In the genomic region with DNA sequence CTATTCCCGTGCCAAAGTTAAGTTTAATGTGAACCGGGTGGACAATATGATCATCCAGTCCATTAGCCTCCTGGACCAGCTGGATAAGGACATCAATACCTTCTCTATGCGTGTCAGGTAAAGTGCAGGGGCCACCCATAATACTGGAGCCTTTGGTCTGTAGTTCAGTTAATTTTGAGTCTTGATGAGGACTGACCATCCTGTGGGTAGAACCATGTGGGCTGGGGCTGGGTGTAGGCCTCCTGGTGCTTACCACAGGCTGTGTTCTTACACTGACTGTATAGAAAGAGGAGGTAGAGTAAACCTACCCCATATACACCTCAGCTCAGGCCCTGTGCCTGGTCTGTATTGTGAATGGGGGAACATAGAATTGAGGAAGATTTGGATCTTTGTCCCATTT, we compare ENCODE assay signal across 11 cellular contexts. TPM values are rescaled to one million over a fixed set of nuclear protein-coding genes. Genes with fewer than 3 reads are reported as not detected.
DNase-seq lines count a peak whose midpoint lies in the region; ATAC-seq and TF ChIP-seq lines count a peak whose summit lies in the region.
"Had no signal": no experiment of that assay in that cellular context is flagged by ENCODE, and none has a peak within 500 bp of the region (broad histone marks: within the 10 kb centered on the region; RNA-seq: fewer than 3 reads in every experiment).

No MANE protein-coding gene starts in this region.

- TF ChIP-seq CTCF in fibroblast of pulmonary artery (IDR thresholded peaks at IDR 0.05; ENCODE audit: low read length, missing control alignments) (no peak), type B pancreatic cell (conservative IDR thresholded peaks at IDR 0.05) (no peak)

- H3K4me1 Mint-ChIP-seq in stimulated activated naive CD8-positive, alpha-beta T cell treated with anti-CD3 and anti-CD28 coated beads, Interleukin-15, Interleukin-2, amounts not matched to agents 100 ng/mL and 50 ng/mL, for 24 hours (ENCODE audit: low read depth) = peaks cover 51% of the 10 kb centered on the region
- peaks cover 35 to 44% (median 43%) of the 10 kb centered on the region in 3 donors for H3K4me1 Mint-ChIP-seq in T-cell
- peaks cover 14% of the 10 kb centered on the region for H3K4me1 Mint-ChIP-seq in type B pancreatic cell (ENCODE audit: unreplicated experiment)

- peak overlapping the region; percentile 91 for H3K4me3 Mint-ChIP-seq in stimulated activated naive CD8-positive, alpha-beta T cell treated with anti-CD3 and anti-CD28 coated beads, Interleukin-15, Interleukin-2, amounts not matched to agents 100 ng/mL and 50 ng/mL, for 24 hours
- H3K4me3 Mint-ChIP-seq in T-cell = peak overlapping the region; percentile 84 to 90 (median 86)
- H3K4me3 Mint-ChIP-seq in type B pancreatic cell = peak overlapping the region; percentile 93

- POLR2A ChIA-PET in T-cell (lab: Charles Lee) = no interaction called here

- peak overlapping the region; percentile 92 for H3K27ac Mint-ChIP-seq in stimulated activated naive CD8-positive, alpha-beta T cell treated with anti-CD3 and anti-CD28 coated beads, Interleukin-15, Interleukin-2, amounts not matched to agents 100 ng/mL and 50 ng/mL, for 24 hours
- H3K27ac Mint-ChIP-seq in T-cell (peak overlapping the region; percentile 80 to 84), type B pancreatic cell (peak overlapping the region; percentile 64)

- peak overlapping the region; percentile 97 for H3K4me3 ChIP-seq in fibroblast of pulmonary artery (replicated peaks; ENCODE audit: low read depth, low read length)
- H3K4me3 ChIP-seq: adrenal gland had no signal

- H3K27me3 Mint-ChIP-seq in stimulated activated naive CD8-positive, alpha-beta T cell treated with anti-CD3 and anti-CD28 coated beads, Interleukin-15, Interleukin-2, amounts not matched to agents 100 ng/mL and 50 ng/mL, for 24 hours = no peaks in the 10 kb centered on the region
- H3K27me3 Mint-ChIP-seq in T-cell = no peaks in the 10 kb centered on the region
- no peaks in the 10 kb centered on the region for H3K27me3 Mint-ChIP-seq in type B pancreatic cell

- DNase-seq in stimulated activated naive CD8-positive, alpha-beta T cell treated with anti-CD3 and anti-CD28 coated beads, Interleukin-15, Interleukin-2, amounts not matched to agents 100 U/mL and 50 U/mL, for 24 hours = no peak
- no peak for DNase-seq in T-cell
- no peak for DNase-seq in fibroblast of pulmonary artery (ENCODE audit: low read depth)
- DNase-seq in type B pancreatic cell (ENCODE audit: extremely low spot score, unreplicated experiment) = no peak
- no peak for DNase-seq in NCI-H2171 treated with DMSO at 0.1 percent for 48 hours (lab: John Stamatoyannopoulos, UW)
- no peak for DNase-seq in kidney tubule cell (ENCODE audit: low spot score)
- no peak for DNase-seq in NCI-H226
- DNase-seq: NCI-H446, right cardiac atrium had no signal

- ATAC-seq in stimulated activated naive CD8-positive, alpha-beta T cell treated with anti-CD3 and anti-CD28 coated beads, Interleukin-15, Interleukin-2, amounts not matched to agents 100 U/mL and 50 U/mL, for 24 hours = no peak
- no peak for ATAC-seq in T-cell (replicated peaks in 1 of 4)
- ATAC-seq: right cardiac atrium had no signal

- peaks cover 66% of the 10 kb centered on the region for H3K36me3 Mint-ChIP-seq in stimulated activated naive CD8-positive, alpha-beta T cell treated with anti-CD3 and anti-CD28 coated beads, Interleukin-15, Interleukin-2, amounts not matched to agents 100 ng/mL and 50 ng/mL, for 24 hours (ENCODE audit: low read depth)
- H3K36me3 Mint-ChIP-seq in T-cell = peaks cover 54% of the 10 kb centered on the region
- peaks cover 38% of the 10 kb centered on the region for H3K36me3 Mint-ChIP-seq in type B pancreatic cell

- no peaks in the 10 kb centered on the region for H3K9me3 Mint-ChIP-seq in stimulated activated naive CD8-positive, alpha-beta T cell treated with anti-CD3 and anti-CD28 coated beads, Interleukin-15, Interleukin-2, amounts not matched to agents 100 ng/mL and 50 ng/mL, for 24 hours
- H3K9me3 Mint-ChIP-seq in T-cell (no peaks in the 10 kb centered on the region), type B pancreatic cell (no peaks in the 10 kb centered on the region)

- CTCF ChIA-PET in T-cell (lab: Charles Lee) = no interaction called here

RNA-seq across cellular contexts. Expression of a gene that starts 2.4 kb away (rescaled TPM):
- total RNA-seq in T-cell (100 to 1,000 TPM; 243 to 279 (median 270) TPM), type B pancreatic cell (ENCODE audit: low replicate concordance) (203 and 364 TPM in 2 replicates)

RNA-seq across cellular contexts. Expression of a gene that starts 9.2 kb away (rescaled TPM):
- total RNA-seq in T-cell = 100 to 1,000 TPM; 101 to 147 (median 117) TPM
- 85.6 and 101 TPM in 2 replicates for total RNA-seq in type B pancreatic cell (ENCODE audit: low replicate concordance)

RNA-seq across cellular contexts. Expression of a gene that starts 37.7 kb away (rescaled TPM):
- total RNA-seq in T-cell = 10 to 100 TPM in 1 of 5 donors, 1 to 10 TPM in 4; 4.2 to 10.5 (median 6.8) TPM
- 11.4 and 17.9 TPM in 2 replicates for total RNA-seq in type B pancreatic cell (ENCODE audit: low replicate concordance)
